Comparison of ENCODE assay signal across 6 cellular contexts in genomic region chr9:129592790-129593189, GRCh38. TPM values are rescaled to one million over a fixed set of nuclear protein-coding genes. Genes with fewer than 3 reads are reported as not detected.
"Had no signal": no experiment of that assay in that cellular context is flagged by ENCODE, and none has a peak within 500 bp of the region (broad histone marks: within the 10 kb centered on the region; RNA-seq: fewer than 3 reads in every experiment).

No MANE protein-coding gene starts in this region.

RNA-seq across cellular contexts. Expression of gene C9orf50, which starts 28.1 kb away (rescaled TPM):
- total RNA-seq: M059J, OCI-LY7, PC-9, Right ventricle myocardium superior, RPMI7951, SJSA1 had no signal
